ENCODE assay signal across 1 cellular context in genomic region chr17:28045304-28045703, GRCh38.
TF ChIP-seq lines count a peak whose summit lies in the region.

No MANE protein-coding gene starts in this region.

TF ChIP-seq in HepG2, 621 proteins besides CTCF, POLR2A, EP300 and RAD21 (continued from another document):
- TF ChIP-seq UBTF (CRISPR knock-in tag; IDR thresholded peaks at IDR 0.05) (no peak), ZSCAN20 (CRISPR knock-in tag; IDR thresholded peaks at IDR 0.05; ENCODE audit: borderline replicate concordance) (no peak), TSC22D2 (CRISPR knock-in tag; IDR thresholded peaks at IDR 0.05; ENCODE audit: borderline replicate concordance) (no peak), MATR3 (CRISPR knock-in tag; IDR thresholded peaks at IDR 0.05) (no peak), KDM6A (CRISPR knock-in tag; IDR thresholded peaks at IDR 0.05; ENCODE audit: low read depth) (no peak), ISX (CRISPR knock-in tag; conservative IDR thresholded peaks at IDR 0.05) (no peak), U2AF2 (IDR thresholded peaks at IDR 0.05; ENCODE audit: low read depth, low read length) (no peak), RERE (CRISPR knock-in tag; IDR thresholded peaks at IDR 0.05; ENCODE audit: low read depth) (no peak), HES4 (CRISPR knock-in tag; IDR thresholded peaks at IDR 0.05; ENCODE audit: borderline replicate concordance) (no peak), GATA4 (IDR thresholded peaks at IDR 0.05; ENCODE audit: borderline replicate concordance, low read depth) (no peak), ARNT2 (CRISPR knock-in tag; IDR thresholded peaks at IDR 0.05; ENCODE audit: low read depth) (no peak), ZBTB26 (CRISPR knock-in tag; IDR thresholded peaks at IDR 0.05; ENCODE audit: borderline replicate concordance) (no peak), REXO4 (CRISPR knock-in tag; IDR thresholded peaks at IDR 0.05; ENCODE audit: borderline replicate concordance) (no peak), ZBTB20 (CRISPR knock-in tag; IDR thresholded peaks at IDR 0.05; ENCODE audit: borderline replicate concordance, low read depth) (no peak)
